ENCODE assay signal across 17 cellular contexts in the genomic region with DNA sequence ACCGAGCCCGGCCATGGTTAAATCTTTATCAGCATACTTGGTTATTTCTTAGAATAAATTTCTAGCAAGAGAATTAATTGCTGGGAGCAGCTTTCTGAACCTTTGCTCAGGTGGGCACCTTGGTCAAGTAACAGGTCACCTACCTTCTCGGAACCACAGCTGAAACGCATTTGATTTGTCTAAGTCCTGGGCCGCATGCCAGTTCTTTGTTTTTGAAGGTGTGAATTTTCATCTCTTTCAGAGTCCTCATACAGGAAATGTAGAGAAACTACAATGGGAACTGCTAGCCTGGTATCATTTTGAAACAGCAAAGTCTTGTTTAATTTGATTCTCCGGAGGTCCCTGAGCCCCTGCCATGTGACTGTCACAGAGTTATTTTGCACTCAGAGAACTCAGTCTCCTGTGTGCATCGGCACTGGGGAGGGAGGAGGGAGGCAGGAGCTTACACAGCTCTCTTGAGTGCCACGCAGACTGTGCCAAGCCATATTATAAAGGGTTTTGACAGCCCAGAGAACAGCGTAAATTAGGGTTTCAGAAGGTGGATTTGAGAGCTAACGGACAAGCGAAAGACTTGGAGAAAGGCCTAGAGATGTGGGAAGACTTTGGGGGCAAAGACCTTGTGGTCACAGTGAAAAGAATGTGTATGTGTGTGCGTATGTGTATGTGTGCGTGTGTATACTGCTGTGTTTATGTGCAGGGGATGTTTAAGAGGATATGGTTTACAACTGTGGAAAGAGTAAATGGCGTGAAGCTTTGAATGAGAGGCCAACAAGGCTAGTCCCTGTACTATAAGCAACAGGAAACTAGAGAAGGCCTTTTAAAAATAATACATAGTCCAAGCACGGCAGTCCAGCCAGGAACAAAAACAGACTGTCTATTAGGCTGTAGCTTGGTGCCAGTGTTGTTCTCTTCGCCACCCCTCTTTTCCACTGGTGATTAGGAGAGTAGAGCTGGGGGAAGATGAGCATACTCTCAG.
DNase-seq lines count a peak whose midpoint lies in the region; ATAC-seq and TF ChIP-seq lines count a peak whose summit lies in the region.
"Had no signal": no experiment of that assay in that cellular context is flagged by ENCODE, and none has a peak within 500 bp of the region (broad histone marks: within the 10 kb centered on the region; RNA-seq: fewer than 3 reads in every experiment).

No MANE protein-coding gene starts in this region.

- peak overlapping the region; percentile 12 to 71 for H2BK12ac ChIP-seq in mesenchymal stem cell (ENCODE audit: low read length in 2 of 2)

- peak overlapping the region; percentile 67 for H4K91ac ChIP-seq in mesenchymal stem cell (ENCODE audit: low read length)

- H3K27me3 ChIP-seq in mesenchymal stem cell (ENCODE audit: control insufficient read depth in 1 of 2, insufficient read depth in 1 of 2, low read length in 2 of 2), result no peaks in the 10 kb centered on the region
- H3K27me3 ChIP-seq in upper lobe of right lung, result no peaks in the 10 kb centered on the region
- no peaks in the 10 kb centered on the region for H3K27me3 ChIP-seq in mammary epithelial cell (ENCODE audit: insufficient read depth, low read length)
- H3K27me3 ChIP-seq: transverse colon had no signal

- no TSS peak for BruUV-seq in mammary epithelial cell (replicated peaks; lab: Mats Ljungman, UMichigan)

- H2AK5ac ChIP-seq in mesenchymal stem cell (ENCODE audit: low read length, severe bottlenecking), result no peak overlapping the region

- H2BK120ac ChIP-seq in mesenchymal stem cell (ENCODE audit: low read depth, low read length), result peak overlapping the region; percentile 83

- H2AFZ ChIP-seq in mesenchymal stem cell (ENCODE audit: low read depth, low read length) (peak overlapping the region; percentile 57), mammary epithelial cell (ENCODE audit: low read depth, low read length) (no peak overlapping the region)

- in situ Hi-C loops in mammary epithelial cell (cut with MboI; ENCODE audit: low sequenced_read_pairs in 2 of 2), result no loop called here

- 62% methylated on average over 13 of the region's 16 CpGs for WGBS in mesenchymal stem cell
- 94% methylated on average over 16 of the region's 16 CpGs for WGBS in mammary epithelial cell (ENCODE audit: low coverage, missing lambda C conversion rate)

- intact Hi-C loops in upper lobe of right lung (cut with DNase I), result no loop called here
- intact Hi-C loops in mammary epithelial cell (cut with micrococcal nuclease), result no loop called here

- CTCF ChIA-PET in mammary epithelial cell (lab: Charles Lee; ENCODE audit: low non-redundant PET), result no interaction called here

- H3K4ac ChIP-seq in mesenchymal stem cell (ENCODE audit: low read depth in 1 of 2, low read length in 2 of 2), result peak overlapping the region in 1 of 2 experiments; percentile 1

- H3K79me2 ChIP-seq in mammary epithelial cell (ENCODE audit: insufficient read depth, low read length), result no peaks in the 10 kb centered on the region

- peak overlapping the region; percentile 85 for H4K8ac ChIP-seq in mesenchymal stem cell (ENCODE audit: low read length)

- H2BK5ac ChIP-seq in mesenchymal stem cell (ENCODE audit: low read depth, low read length, poor library complexity, severe bottlenecking), result no peak overlapping the region

- H3K79me1 ChIP-seq in mesenchymal stem cell (replicated peaks; ENCODE audit: low read length, poor library complexity, severe bottlenecking), result no peaks in the 10 kb centered on the region

- no peak overlapping the region for H3K23ac ChIP-seq in mesenchymal stem cell (ENCODE audit: low read length in 2 of 2)

- H3K4me1 ChIP-seq in mesenchymal stem cell (ENCODE audit: control insufficient read depth, insufficient read depth, low read depth, low read length) (no peaks in the 10 kb centered on the region), upper lobe of right lung (no peaks in the 10 kb centered on the region), mammary epithelial cell (ENCODE audit: insufficient read depth, low read length) (no peaks in the 10 kb centered on the region)
- H3K4me1 ChIP-seq: transverse colon had no signal

- no peak for ATAC-seq in upper lobe of right lung

- no peaks in the 10 kb centered on the region for H4K20me1 ChIP-seq in mammary epithelial cell (ENCODE audit: insufficient read depth, low read length)

- peak overlapping the region; percentile 78 to 85 for H3K18ac ChIP-seq in mesenchymal stem cell (ENCODE audit: low read depth in 1 of 2, low read length in 2 of 2)

- H3K36me3 ChIP-seq in mesenchymal stem cell (ENCODE audit: control insufficient read depth in 1 of 2, insufficient read depth in 2 of 2, low read depth in 1 of 2, low read length in 2 of 2), result no peaks in the 10 kb centered on the region
- H3K36me3 ChIP-seq in upper lobe of right lung, result no peaks in the 10 kb centered on the region
- H3K36me3 ChIP-seq in mammary epithelial cell (ENCODE audit: insufficient read depth, low read length), result no peaks in the 10 kb centered on the region
- H3K36me3 ChIP-seq: transverse colon had no signal

- H3K14ac ChIP-seq in mesenchymal stem cell (ENCODE audit: low read length in 2 of 2), result peak overlapping the region in 1 of 2 experiments; percentile 26

- H3K4me3 ChIP-seq in mesenchymal stem cell (ENCODE audit: insufficient read depth in 1 of 2, low read depth in 1 of 2, low read length in 2 of 2), result no peak overlapping the region
- no peak overlapping the region for H3K4me3 ChIP-seq in upper lobe of right lung
- H3K4me3 ChIP-seq in mammary epithelial cell (replicated peaks in 1 of 3; ENCODE audit: insufficient read depth in 1 of 3, low read depth in 2 of 3, low read length in 3 of 3), result no peak overlapping the region
- H3K4me3 ChIP-seq: transverse colon had no signal

- no peak overlapping the region for H3K27ac ChIP-seq in mesenchymal stem cell (ENCODE audit: low read length, poor library complexity, severe bottlenecking)
- no peak overlapping the region for H3K27ac ChIP-seq in upper lobe of right lung
- no peak overlapping the region for H3K27ac ChIP-seq in mammary epithelial cell (ENCODE audit: insufficient read depth, low read depth, low read length)
- H3K27ac ChIP-seq: HL-60, transverse colon had no signal

- dilution Hi-C loops in mammary epithelial cell (cut with HindIII; ENCODE audit: low sequenced_read_pairs), result no loop called here

- H3K4me2 ChIP-seq in mesenchymal stem cell (ENCODE audit: low read length, poor library complexity, severe bottlenecking) (no peak overlapping the region), mammary epithelial cell (ENCODE audit: insufficient read depth, low read depth, low read length) (no peak overlapping the region)

- H2BK15ac ChIP-seq in mesenchymal stem cell (ENCODE audit: low read depth, poor library complexity, severe bottlenecking), result no peak overlapping the region

- H3K9ac ChIP-seq in mesenchymal stem cell (ENCODE audit: low read length) (no peak overlapping the region), mammary epithelial cell (ENCODE audit: insufficient read depth, low read length) (no peak overlapping the region)

- H3K9me3 ChIP-seq in mesenchymal stem cell (ENCODE audit: control insufficient read depth, low read length) (no peaks in the 10 kb centered on the region), upper lobe of right lung (no peaks in the 10 kb centered on the region), mammary epithelial cell (replicated peaks; ENCODE audit: insufficient read depth, low read length) (no peaks in the 10 kb centered on the region)
- H3K9me3 ChIP-seq: transverse colon had no signal

- TF ChIP-seq CTCF in upper lobe of right lung (IDR thresholded peaks at IDR 0.05), result no peak
- TF ChIP-seq CTCF in mammary epithelial cell (conservative IDR thresholded peaks at IDR 0.05 in 1 of 2, IDR thresholded peaks at IDR 0.05 in 1 of 2; ENCODE audit: extremely low read depth in 1 of 2, insufficient read depth in 1 of 2, low read depth in 1 of 2, low read length in 2 of 2), result no peak

- DNase-seq in DMS153 (lab: John Stamatoyannopoulos, UW), result peak; percentile 67
- peak; percentile 75 for DNase-seq in NCI-H2196 treated with DMSO at 0.1 percent for 48 hours (lab: John Stamatoyannopoulos, UW; ENCODE audit: unreplicated experiment)
- DNase-seq in dermis microvascular lymphatic vessel endothelial cell (ENCODE audit: low read depth in 2 of 2), result peak; percentile 74 to 91
- DNase-seq in mesenchymal stem cell, result peak; percentile 92
- DNase-seq in GM19238 (ENCODE audit: insufficient read length, low spot score), result no peak
- DNase-seq in upper lobe of right lung, result no peak
- DNase-seq in mammary epithelial cell, result no peak
- no peak for DNase-seq in mesenteric fat pad (ENCODE audit: low spot score)
- DNase-seq: activated CD4-positive, CD25-positive, alpha-beta regulatory T cell treated with anti-CD3 and anti-CD28 coated beads, Interleukin-2, amount 50 U/mL, for 72 hours; activated naive CD4-positive, alpha-beta T cell treated with anti-CD3 and anti-CD28 coated beads, Interleukin-2, amount 10 ng/mL, durations not matched to agents 7 days and 5 days; COR-L47; erythroblast; H7; mesendoderm; NCI-H446 treated with DMSO at 0.1 percent for 48 hours; transverse colon had no signal

Comparison
In these comparisons a context has a peak if more than half of its experiments do, and no peak if none do; other contexts are left out.
1. DNase-seq: peak in DMS153 (single experiment), NCI-H2196 treated with DMSO at 0.1 percent for 48 hours (single experiment), dermis microvascular lymphatic vessel endothelial cell (2 of 2) and mesenchymal stem cell (single experiment); none in GM19238 (single experiment), upper lobe of right lung (single experiment), mammary epithelial cell (single experiment) and mesenteric fat pad (single experiment).